8 cellular contexts compared by ENCODE assay signal in genomic region chr17:16352303-16352837, GRCh38. TPM values are rescaled to one million over a fixed set of nuclear protein-coding genes. Genes with fewer than 3 reads are reported as not detected.
A peak's percentile ranks its signal among the peaks of the same experiment; 100 is the strongest.
DNase-seq lines count a peak whose midpoint lies in the region; ATAC-seq and TF ChIP-seq lines count a peak whose summit lies in the region.

No MANE protein-coding gene starts in this region.

- H3K4me3 ChIP-seq in fibroblast of lung (replicated peaks in 1 of 4; ENCODE audit: control extremely low read depth in 1 of 4, insufficient read depth in 1 of 4, low read depth in 3 of 4, low read length in 4 of 4) (peak overlapping the region; percentile 57 to 82 (median 71)), thoracic aorta (peak overlapping the region; percentile 96)

- H4K20me1 ChIP-seq in fibroblast of lung (ENCODE audit: control insufficient read depth, extremely low read depth, insufficient read depth, low read length), result no peaks in the 10 kb centered on the region

- no peaks in the 10 kb centered on the region for H3K9me3 ChIP-seq in fibroblast of lung (ENCODE audit: control insufficient read depth, insufficient read depth, low read depth, low read length)
- no peaks in the 10 kb centered on the region for H3K9me3 ChIP-seq in thoracic aorta

- peak in 1 of 2 donors; percentile 10 for ATAC-seq in activated T-cell treated with anti-CD3 and anti-CD28 coated beads, Interleukin-2, amount 50 U/mL, for 4 hours
- ATAC-seq in natural killer cell (no peak), thoracic aorta (ENCODE audit: insufficient number of reproducible peaks, low FRiP score, low read depth) (no peak)

- intact Hi-C loops in natural killer cell (cut with micrococcal nuclease), result loop anchor here (5.0 kb wide), 1 partner anchor 65 kb away; no protein-coding TSS in a partner anchor

- no peaks in the 10 kb centered on the region for H3K9me3 Mint-ChIP-seq in activated T-cell treated with anti-CD3 and anti-CD28 coated beads, Interleukin-2, amount 50 U/mL, for 4 hours
- H3K9me3 Mint-ChIP-seq in natural killer cell, result no peaks in the 10 kb centered on the region

- peak overlapping the region; percentile 74 for H3K9ac ChIP-seq in fibroblast of lung (ENCODE audit: insufficient read depth, low read length)

- peaks cover 3% of the 10 kb centered on the region for H3K36me3 ChIP-seq in fibroblast of lung (ENCODE audit: control insufficient read depth, insufficient read depth, low read length)
- peaks cover 4% of the 10 kb centered on the region for H3K36me3 ChIP-seq in thoracic aorta

- H3K4me3 Mint-ChIP-seq in activated T-cell treated with anti-CD3 and anti-CD28 coated beads, Interleukin-2, amount 50 U/mL, for 4 hours, result peak overlapping the region; percentile 96
- peak overlapping the region; percentile 87 for H3K4me3 Mint-ChIP-seq in natural killer cell

- H3K4me2 ChIP-seq in fibroblast of lung (ENCODE audit: extremely low read depth, insufficient read depth, low read length), result peak overlapping the region; percentile 59

- H3K27ac Mint-ChIP-seq in natural killer cell, result peak overlapping the region; percentile 50 to 76

- TF ChIP-seq CTCF in fibroblast of lung (conservative IDR thresholded peaks at IDR 0.05 in 1 of 2, IDR thresholded peaks at IDR 0.05 in 1 of 2; ENCODE audit: low read depth in 1 of 2, low read length in 2 of 2) (no peak), natural killer cell (IDR thresholded peaks at IDR 0.05) (no peak), thoracic aorta (IDR thresholded peaks at IDR 0.05) (no peak)

- H3K27ac ChIP-seq in fibroblast of lung (ENCODE audit: insufficient read depth, low read length) (peak overlapping the region; percentile 65), thoracic aorta (no peak overlapping the region)

- H3K36me3 Mint-ChIP-seq in activated T-cell treated with anti-CD3 and anti-CD28 coated beads, Interleukin-2, amount 50 U/mL, for 4 hours (ENCODE audit: insufficient read depth), result peaks cover 4% of the 10 kb centered on the region
- H3K36me3 Mint-ChIP-seq in natural killer cell, result no peaks in the 10 kb centered on the region

- H3K79me2 ChIP-seq in fibroblast of lung (ENCODE audit: control insufficient read depth, insufficient read depth, low read length), result no peaks in the 10 kb centered on the region

- H3K27me3 ChIP-seq in fibroblast of lung (ENCODE audit: control insufficient read depth, insufficient read depth, low read length) (no peaks in the 10 kb centered on the region), thoracic aorta (replicated peaks; ENCODE audit: insufficient read depth) (no peaks in the 10 kb centered on the region)

- no peaks in the 10 kb centered on the region for H3K27me3 Mint-ChIP-seq in activated T-cell treated with anti-CD3 and anti-CD28 coated beads, Interleukin-2, amount 50 U/mL, for 4 hours (ENCODE audit: low read depth)
- no peaks in the 10 kb centered on the region for H3K27me3 Mint-ChIP-seq in natural killer cell (ENCODE audit: low read depth in 2 of 2)

- H3K4me1 Mint-ChIP-seq in activated T-cell treated with anti-CD3 and anti-CD28 coated beads, Interleukin-2, amount 50 U/mL, for 4 hours (ENCODE audit: low read depth), result peaks cover 18% of the 10 kb centered on the region
- peaks cover 10% of the 10 kb centered on the region in 2 donors for H3K4me1 Mint-ChIP-seq in natural killer cell

- H3K4me1 ChIP-seq in fibroblast of lung (ENCODE audit: control insufficient read depth, extremely low read depth, insufficient read depth, low read length) (no peaks in the 10 kb centered on the region), thoracic aorta (ENCODE audit: control insufficient read depth in 1 of 2, low read depth in 2 of 2) (peaks cover 3 to 12% of the 10 kb centered on the region in 2 donors)

- peak; percentile 8 for DNase-seq in activated gamma-delta T cell treated with Interleukin-2 at 50 U/mL for 16 hours
- no peak for DNase-seq in activated gamma-delta T cell (lab: John Stamatoyannopoulos, UW)
- DNase-seq in NCI-H526 treated with DMSO at 0.1 percent for 48 hours (lab: John Stamatoyannopoulos, UW), result peak; percentile 38
- peak; percentile 21 for DNase-seq in activated T-cell treated with anti-CD3 and anti-CD28 coated beads, Interleukin-2, amount 50 U/mL, for 4 hours
- peak; percentile 36 to 42 for DNase-seq in fibroblast of lung (ENCODE audit: low read depth in 2 of 2)
- DNase-seq in natural killer cell, result no peak
- no peak for DNase-seq in thoracic aorta (ENCODE audit: low spot score)
- no peak for DNase-seq in MV-4-11 (lab: John Stamatoyannopoulos, UW)

- H2AFZ ChIP-seq in fibroblast of lung (ENCODE audit: low read length), result peak overlapping the region; percentile 50

RNA-seq across cellular contexts. Expression of gene CENPV, which starts 0.9 kb away (rescaled TPM):
- 100 to 1,000 TPM in 2 of 3 donors, 10 to 100 TPM in 1; 78.4 to 122 (median 103) TPM for total RNA-seq in activated T-cell treated with anti-CD3 and anti-CD28 coated beads, Interleukin-2, amount 50 U/mL, for 4 hours
- 9.2 and 9.8 TPM in 2 replicates for total RNA-seq in fibroblast of lung
- 25.1 and 43.7 TPM in 2 replicates for polyA plus RNA-seq in fibroblast of lung
- polyA plus RNA-seq in fibroblast of lung (2012), result 20.9 and 34.3 TPM in 2 replicates
- polyA minus RNA-seq in fibroblast of lung (ENCODE audit: low replicate concordance), result 4.5 and 41.7 TPM in 2 replicates
- 10 to 100 TPM; 11.3 to 20.0 (median 15.1) TPM for total RNA-seq in natural killer cell
- total RNA-seq in thoracic aorta, result 10 to 100 TPM; 12.0 to 32.5 TPM

RNA-seq across cellular contexts. Expression of gene UBB, which starts 28.5 kb away (rescaled TPM):
- 1,000 to 10,000 TPM; 1,915 to 2,057 (median 1,991) TPM for total RNA-seq in activated T-cell treated with anti-CD3 and anti-CD28 coated beads, Interleukin-2, amount 50 U/mL, for 4 hours
- total RNA-seq in fibroblast of lung (2,161 and 3,188 TPM in 2 replicates), natural killer cell (1,000 to 10,000 TPM; 1,492 to 1,665 (median 1,530) TPM), thoracic aorta (100 to 1,000 TPM; 520 to 686 TPM)
- 1,190 and 2,089 TPM in 2 replicates for polyA plus RNA-seq in fibroblast of lung
- polyA plus RNA-seq in fibroblast of lung (2012), result 2,029 and 2,802 TPM in 2 replicates
- 2,290 and 3,189 TPM in 2 replicates for polyA minus RNA-seq in fibroblast of lung (ENCODE audit: low replicate concordance)

Comparison
In these comparisons a context has a peak if more than half of its experiments do, and no peak if none do; other contexts are left out.
1. DNase-seq: peak in activated gamma-delta T cell treated with Interleukin-2 at 50 U/mL for 16 hours (single experiment), NCI-H526 treated with DMSO at 0.1 percent for 48 hours (single experiment), activated T-cell treated with anti-CD3 and anti-CD28 coated beads, Interleukin-2, amount 50 U/mL, for 4 hours (single experiment) and fibroblast of lung (2 of 2); none in activated gamma-delta T cell (single experiment), natural killer cell (single experiment), thoracic aorta (single experiment) and MV-4-11 (single experiment).